1 cellular context compared by ENCODE assay signal in genomic region chr5:56289602-56289987, GRCh38.
TF ChIP-seq lines count a peak whose summit lies in the region.

No MANE protein-coding gene starts in this region.

TF ChIP-seq in K562, 482 proteins besides CTCF, POLR2A, EP300 and RAD21 (continued from another document):
- TF ChIP-seq, protein P1, sequence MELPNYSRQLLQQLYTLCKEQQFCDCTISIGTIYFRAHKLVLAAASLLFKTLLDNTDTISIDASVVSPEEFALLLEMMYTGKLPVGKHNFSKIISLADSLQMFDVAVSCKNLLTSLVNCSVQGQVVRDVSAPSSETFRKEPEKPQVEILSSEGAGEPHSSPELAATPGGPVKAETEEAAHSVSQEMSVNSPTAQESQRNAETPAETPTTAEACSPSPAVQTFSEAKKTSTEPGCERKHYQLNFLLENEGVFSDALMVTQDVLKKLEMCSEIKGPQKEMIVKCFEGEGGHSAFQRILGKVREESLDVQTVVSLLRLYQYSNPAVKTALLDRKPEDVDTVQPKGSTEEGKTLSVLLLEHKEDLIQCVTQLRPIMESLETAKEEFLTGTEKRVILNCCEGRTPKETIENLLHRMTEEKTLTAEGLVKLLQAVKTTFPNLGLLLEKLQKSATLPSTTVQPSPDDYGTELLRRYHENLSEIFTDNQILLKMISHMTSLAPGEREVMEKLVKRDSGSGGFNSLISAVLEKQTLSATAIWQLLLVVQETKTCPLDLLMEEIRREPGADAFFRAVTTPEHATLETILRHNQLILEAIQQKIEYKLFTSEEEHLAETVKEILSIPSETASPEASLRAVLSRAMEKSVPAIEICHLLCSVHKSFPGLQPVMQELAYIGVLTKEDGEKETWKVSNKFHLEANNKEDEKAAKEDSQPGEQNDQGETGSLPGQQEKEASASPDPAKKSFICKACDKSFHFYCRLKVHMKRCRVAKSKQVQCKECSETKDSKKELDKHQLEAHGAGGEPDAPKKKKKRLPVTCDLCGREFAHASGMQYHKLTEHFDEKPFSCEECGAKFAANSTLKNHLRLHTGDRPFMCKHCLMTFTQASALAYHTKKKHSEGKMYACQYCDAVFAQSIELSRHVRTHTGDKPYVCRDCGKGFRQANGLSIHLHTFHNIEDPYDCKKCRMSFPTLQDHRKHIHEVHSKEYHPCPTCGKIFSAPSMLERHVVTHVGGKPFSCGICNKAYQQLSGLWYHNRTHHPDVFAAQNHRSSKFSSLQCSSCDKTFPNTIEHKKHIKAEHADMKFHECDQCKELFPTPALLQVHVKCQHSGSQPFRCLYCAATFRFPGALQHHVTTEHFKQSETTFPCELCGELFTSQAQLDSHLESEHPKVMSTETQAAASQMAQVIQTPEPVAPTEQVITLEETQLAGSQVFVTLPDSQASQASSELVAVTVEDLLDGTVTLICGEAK (IDR thresholded peaks at IDR 0.05): no peak
- TF ChIP-seq, protein P1 (CRISPR knock-in tag; IDR thresholded peaks at IDR 0.05): no peak
- TF ChIP-seq, protein P2, sequence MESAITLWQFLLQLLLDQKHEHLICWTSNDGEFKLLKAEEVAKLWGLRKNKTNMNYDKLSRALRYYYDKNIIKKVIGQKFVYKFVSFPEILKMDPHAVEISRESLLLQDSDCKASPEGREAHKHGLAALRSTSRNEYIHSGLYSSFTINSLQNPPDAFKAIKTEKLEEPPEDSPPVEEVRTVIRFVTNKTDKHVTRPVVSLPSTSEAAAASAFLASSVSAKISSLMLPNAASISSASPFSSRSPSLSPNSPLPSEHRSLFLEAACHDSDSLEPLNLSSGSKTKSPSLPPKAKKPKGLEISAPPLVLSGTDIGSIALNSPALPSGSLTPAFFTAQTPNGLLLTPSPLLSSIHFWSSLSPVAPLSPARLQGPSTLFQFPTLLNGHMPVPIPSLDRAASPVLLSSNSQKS (CRISPR knock-in tag; IDR thresholded peaks at IDR 0.05): no peak
